Comparison of ENCODE assay signal across 24 cellular contexts in genomic region chr15:78854973-78855372, GRCh38. TPM values are rescaled to one million over a fixed set of nuclear protein-coding genes. Genes with fewer than 3 reads are reported as not detected.
DNase-seq lines count a peak whose midpoint lies in the region; ATAC-seq and TF ChIP-seq lines count a peak whose summit lies in the region.
"Had no signal": no experiment of that assay in that cellular context is flagged by ENCODE, and none has a peak within 500 bp of the region (broad histone marks: within the 10 kb centered on the region; RNA-seq: fewer than 3 reads in every experiment).

No MANE protein-coding gene starts in this region.

- H3K36me3 ChIP-seq in ascending aorta (no peaks in the 10 kb centered on the region), spleen (no peaks in the 10 kb centered on the region)
- H3K36me3 ChIP-seq: BLaER1 had no signal

- H3K4me1 ChIP-seq in ascending aorta = peaks cover 6 to 14% of the 10 kb centered on the region in 2 donors
- H3K4me1 ChIP-seq in spleen = peaks cover 0 to 6% (median 5%) of the 10 kb centered on the region in 6 donors
- H3K4me1 ChIP-seq: BLaER1 had no signal

- H3K9me3 ChIP-seq in ascending aorta (no peaks in the 10 kb centered on the region), spleen (no peaks in the 10 kb centered on the region)

- peak overlapping the region; percentile 49 to 70 for H3K27ac ChIP-seq in ascending aorta
- no peak overlapping the region for H3K27ac ChIP-seq in spleen
- H3K27ac ChIP-seq: BLaER1, HL-60 had no signal

- 81 to 96% (median 92%) methylated on average over 2 of the region's 2 CpGs for WGBS in spleen, 5 donors

- no peak for TF ChIP-seq CTCF in HFFc6 (IDR thresholded peaks at IDR 0.05)
- no peak for TF ChIP-seq CTCF in ascending aorta (IDR thresholded peaks at IDR 0.05)
- TF ChIP-seq CTCF in spleen (IDR thresholded peaks at IDR 0.05 in 8 of 11, conservative IDR thresholded peaks at IDR 0.05 in 3 of 11) = no peak

- no peak for TF ChIP-seq POLR2A in spleen (IDR thresholded peaks at IDR 0.05)

- POLR2A ChIA-PET in activated CD4-positive, alpha-beta T cell treated with anti-CD3 and anti-CD28 coated beads for 36 hours (lab: Charles Lee) = no interaction called here

- peaks cover 9% of the 10 kb centered on the region for H3K4me1 Mint-ChIP-seq in activated CD4-positive, alpha-beta T cell treated with anti-CD3 and anti-CD28 coated beads for 36 hours
- peaks cover 21% of the 10 kb centered on the region for H3K4me1 Mint-ChIP-seq in HFFc6 (ENCODE audit: low read depth)

- H3K27me3 ChIP-seq in ascending aorta = no peaks in the 10 kb centered on the region
- no peaks in the 10 kb centered on the region for H3K27me3 ChIP-seq in spleen (replicated peaks in 1 of 7)
- H3K27me3 ChIP-seq: BLaER1 had no signal

- ATAC-seq in activated CD4-positive, alpha-beta T cell treated with anti-CD3 and anti-CD28 coated beads for 36 hours = peak; percentile 30
- no peak for ATAC-seq in HG03135 (IDR thresholded peaks at IDR 0.05; ENCODE audit: unreplicated experiment)
- no peak for ATAC-seq in HG02973 (IDR thresholded peaks at IDR 0.05; ENCODE audit: unreplicated experiment)
- ATAC-seq: GM23338, SK-N-SH treated with all-trans-retinoic acid at 6 μM for 48 hours had no signal

- no peaks in the 10 kb centered on the region for H3K27me3 Mint-ChIP-seq in activated CD4-positive, alpha-beta T cell treated with anti-CD3 and anti-CD28 coated beads for 36 hours
- peaks cover 4% of the 10 kb centered on the region for H3K27me3 Mint-ChIP-seq in HFFc6 (ENCODE audit: insufficient read depth)
- H3K27me3 Mint-ChIP-seq: CD4-positive, alpha-beta T cell had no signal

- no peak overlapping the region for H3K4me3 ChIP-seq in ascending aorta
- no peak overlapping the region for H3K4me3 ChIP-seq in spleen
- H3K4me3 ChIP-seq: BLaER1, GM23338 had no signal

- H3K36me3 Mint-ChIP-seq in activated CD4-positive, alpha-beta T cell treated with anti-CD3 and anti-CD28 coated beads for 36 hours (ENCODE audit: low read depth) = no peaks in the 10 kb centered on the region
- H3K36me3 Mint-ChIP-seq in HFFc6 (ENCODE audit: low read depth) = no peaks in the 10 kb centered on the region; the same call in 1 of the 2 replicates

- CTCF ChIA-PET in activated CD4-positive, alpha-beta T cell treated with anti-CD3 and anti-CD28 coated beads for 36 hours (lab: Charles Lee) = no interaction called here

- H3K9me3 Mint-ChIP-seq in activated CD4-positive, alpha-beta T cell treated with anti-CD3 and anti-CD28 coated beads for 36 hours (ENCODE audit: low read depth) = no peaks in the 10 kb centered on the region
- H3K9me3 Mint-ChIP-seq in HFFc6 = no peaks in the 10 kb centered on the region
- H3K9me3 Mint-ChIP-seq: CD4-positive, alpha-beta T cell; H9 had no signal

- no peak for DNase-seq in activated CD4-positive, alpha-beta T cell treated with anti-CD3 and anti-CD28 coated beads for 36 hours
- no peak for DNase-seq in activated CD4-positive, alpha-beta T cell treated with anti-CD3 and anti-CD28 coated beads for 4 hours
- no peak for DNase-seq in HFFc6
- no peak for DNase-seq in ascending aorta (ENCODE audit: low spot score in 2 of 2)
- peak; percentile 18 for DNase-seq in spleen
- no peak for DNase-seq in CD1c-positive myeloid dendritic cell (ENCODE audit: extremely low spot score)
- DNase-seq: 8988T; CD4-positive, alpha-beta T cell; DMS53; H9; Karpas-422; NCI-H1092; NCI-H1417 treated with DMSO at 0.1 percent for 48 hours; NCI-H187; NCI-H2081 treated with DMSO at 0.1 percent for 48 hours; NCI-H446; NCI-H524 treated with DMSO at 0.1 percent for 48 hours; NCI-H774 had no signal

- intact Hi-C loops in activated CD4-positive, alpha-beta T cell treated with anti-CD3 and anti-CD28 coated beads for 36 hours (cut with DNase I, micrococcal nuclease) = no loop called here
- intact Hi-C loops in ascending aorta (cut with DNase I) = loop anchor here (1.0 to 5.0 kb wide), 2 partner anchors 44 to 98 kb away; partner anchors contain the start of gene ADAMTS7
- intact Hi-C loops in spleen (cut with DNase I; ENCODE audit: low total_unique reads) = no loop called here

- H3K27ac Mint-ChIP-seq in activated CD4-positive, alpha-beta T cell treated with anti-CD3 and anti-CD28 coated beads for 36 hours = no peak overlapping the region
- peak overlapping the region; percentile 69 for H3K27ac Mint-ChIP-seq in HFFc6
- H3K27ac Mint-ChIP-seq: CD4-positive, alpha-beta T cell; GM23338; H9 had no signal

- no peak overlapping the region for H3K4me3 Mint-ChIP-seq in activated CD4-positive, alpha-beta T cell treated with anti-CD3 and anti-CD28 coated beads for 36 hours
- H3K4me3 Mint-ChIP-seq in HFFc6 = no peak overlapping the region
- H3K4me3 Mint-ChIP-seq: CD4-positive, alpha-beta T cell; GM23338; H9 had no signal

RNA-seq across cellular contexts. Expression of gene MORF4L1, which starts 17.7 kb away (rescaled TPM):
- total RNA-seq in activated CD4-positive, alpha-beta T cell treated with anti-CD3 and anti-CD28 coated beads for 36 hours = 100 to 1,000 TPM; 260 to 353 TPM
- 100 to 1,000 TPM; 346 to 512 (median 410) TPM for total RNA-seq in HFFc6 (2021; fragmentation: NEBNext Ultra II Directional; extraction: Animal tissue kit (Norgen Biotek cat#: 25700))
- total RNA-seq in ascending aorta (108 TPM), spleen (100 to 1,000 TPM; 191 to 271 (median 234) TPM)
- polyA plus RNA-seq in spleen = 100 to 1,000 TPM; 105 to 194 (median 154) TPM

RNA-seq across cellular contexts. Expression of gene ADAMTS7, which starts 43.7 kb away (rescaled TPM):
- under 1 TPM; 0.09 to 0.23 TPM for total RNA-seq in activated CD4-positive, alpha-beta T cell treated with anti-CD3 and anti-CD28 coated beads for 36 hours
- under 1 TPM; 0.39 to 0.66 (median 0.59) TPM for total RNA-seq in HFFc6 (2021; fragmentation: NEBNext Ultra II Directional; extraction: Animal tissue kit (Norgen Biotek cat#: 25700))
- total RNA-seq in ascending aorta = 33.3 TPM
- 10 to 100 TPM in 1 of 7 donors, 1 to 10 TPM in 6; 3.4 to 15.0 (median 8.3) TPM for total RNA-seq in spleen
- polyA plus RNA-seq in spleen = 1 to 10 TPM in 2 of 3 donors, under 1 TPM in 1; 0.47 to 8.4 (median 2.2) TPM

Comparison
In these comparisons a context has a peak if more than half of its experiments do, and no peak if none do; other contexts are left out.
1. H3K27ac ChIP-seq: peak in ascending aorta (2 of 2); none in spleen (0 of 8).